1 cellular context compared by ENCODE assay signal in genomic region chr16:30650369-30651123, GRCh38.
TF ChIP-seq lines count a peak whose summit lies in the region.

TSS of gene PRR14 (plus strand) at chr16:30650960. CDS start at chr16:30651646, 686 bp downstream.

TF ChIP-seq in K562, 482 proteins besides CTCF, POLR2A, EP300 and RAD21 (continued from another document and continues in another):
- TF ChIP-seq RERE (CRISPR knock-in tag; IDR thresholded peaks at IDR 0.05; ENCODE audit: borderline replicate concordance) (no peak), MTA3 (IDR thresholded peaks at IDR 0.05; ENCODE audit: borderline replicate concordance) (peak; percentile 85; the same call in 1 of the 2 replicates), NCOA2 (IDR thresholded peaks at IDR 0.05; ENCODE audit: partially characterized antibody in 2 of 2) (no peak), CHCHD3 (CRISPR knock-in tag; IDR thresholded peaks at IDR 0.05) (no peak), ARID3B (CRISPR knock-in tag; IDR thresholded peaks at IDR 0.05; ENCODE audit: borderline replicate concordance) (no peak), E2F3 (CRISPR knock-in tag; IDR thresholded peaks at IDR 0.05) (no peak), SMC3 (conservative IDR thresholded peaks at IDR 0.05; ENCODE audit: insufficient read depth, low read depth, low read length) (0 out of 2 replicates have a peak, but pooled peaks have one; percentile 12), PHF8 (IDR thresholded peaks at IDR 0.05; ENCODE audit: borderline replicate concordance, low read length) (no peak), SMARCB1 (IDR thresholded peaks at IDR 0.05; ENCODE audit: insufficient read length, low read depth) (no peak), IRF2 (CRISPR knock-in tag; IDR thresholded peaks at IDR 0.05) (no peak), ETS1 (conservative IDR thresholded peaks at IDR 0.05; ENCODE audit: control insufficient read depth, low read depth, low read length) (peak; percentile 82; the same call in 1 of the 2 replicates), CREB1 (IDR thresholded peaks at IDR 0.05) (peak; percentile 90), CREB1 (CRISPR knock-in tag; IDR thresholded peaks at IDR 0.05) (peak; percentile 78), ATF6 (CRISPR knock-in tag; IDR thresholded peaks at IDR 0.05) (no peak), MTA1 (IDR thresholded peaks at IDR 0.05; ENCODE audit: borderline replicate concordance) (peak; percentile 90), SREBF2 (CRISPR knock-in tag; IDR thresholded peaks at IDR 0.05) (no peak), POU5F1 (IDR thresholded peaks at IDR 0.05; ENCODE audit: borderline replicate concordance, low read depth, low read length, partially characterized antibody) (peak; percentile 77), CSDE1 (IDR thresholded peaks at IDR 0.05) (peak in 1 of 2 experiments; percentile 97; a peak in 2 of 4 replicates), ZNF57 (CRISPR knock-in tag; IDR thresholded peaks at IDR 0.05) (no peak), ZNF75A (CRISPR knock-in tag; IDR thresholded peaks at IDR 0.05) (no peak), ZZZ3 (IDR thresholded peaks at IDR 0.05) (no peak), FOS (IDR thresholded peaks at IDR 0.05; ENCODE audit: extremely low read depth, insufficient read length) (peak; percentile 97), ATF3 (IDR thresholded peaks at IDR 0.05) (peak; percentile 90), ATF3 (CRISPR knock-in tag; conservative IDR thresholded peaks at IDR 0.05) (no peak; the same call in 1 of the 2 replicates), TRIM24 (IDR thresholded peaks at IDR 0.05) (no peak; a peak in 1 of 4 replicates), ATF7 (IDR thresholded peaks at IDR 0.05) (peak; percentile 96), ZNF311 (CRISPR knock-in tag; IDR thresholded peaks at IDR 0.05) (no peak), STAG1 (CRISPR knock-in tag; IDR thresholded peaks at IDR 0.05; ENCODE audit: borderline replicate concordance) (no peak), ZNF764 (CRISPR knock-in tag; IDR thresholded peaks at IDR 0.05; ENCODE audit: low read depth) (no peak), STAT5B (CRISPR knock-in tag; IDR thresholded peaks at IDR 0.05) (no peak), ARID2 (IDR thresholded peaks at IDR 0.05) (no peak), ATF1 (CRISPR knock-in tag; IDR thresholded peaks at IDR 0.05) (no peak), ATF1 (tag; IDR thresholded peaks at IDR 0.05) (peak; percentile 94), AFF4 (CRISPR knock-in tag; IDR thresholded peaks at IDR 0.05) (no peak), CREB5 (CRISPR knock-in tag; IDR thresholded peaks at IDR 0.05) (no peak), HNRNPH1 (optimal IDR thresholded peaks at IDR 0.05; ENCODE audit: low read depth, low read length) (no peak), VEZF1 (CRISPR knock-in tag; IDR thresholded peaks at IDR 0.05) (peak; percentile 86), GTF2E2 (tag; IDR thresholded peaks at IDR 0.05) (no peak), CEBPZ (IDR thresholded peaks at IDR 0.05; ENCODE audit: borderline replicate concordance, low read depth, low read length) (no peak)
